ENCODE assay signal across 8 cellular contexts in genomic region chr12:32051511-32052299, GRCh38. TPM values are rescaled to one million over a fixed set of nuclear protein-coding genes. Genes with fewer than 3 reads are reported as not detected.
DNase-seq lines count a peak whose midpoint lies in the region; ATAC-seq lines count a peak whose summit lies in the region.

No MANE protein-coding gene starts in this region.

- intact Hi-C loops in left cardiac atrium (cut with DNase I): no loop called here

- in situ Hi-C loops in SK-MEL-5 (cut with HindIII; ENCODE audit: low pct_unique_long_range_greater_than_20kb, low sequenced_read_pairs): no loop called here

- ATAC-seq in left cardiac atrium: peak; percentile 50 to 97
- ATAC-seq in GM19351 (IDR thresholded peaks at IDR 0.05; ENCODE audit: unreplicated experiment): no peak
- ATAC-seq in HG03432 (IDR thresholded peaks at IDR 0.05; ENCODE audit: unreplicated experiment): no peak

- DNase-seq in stimulated activated CD4-positive, alpha-beta T cell treated with anti-CD3 and anti-CD28 coated beads, Interleukin-15, amount 100 ng/mL, for 24 hours: peak; percentile 10
- DNase-seq in stimulated activated CD4-positive, alpha-beta T cell treated with anti-CD3 and anti-CD28 coated beads, Interleukin-2, amount 100 ng/mL, for 48 hours: no peak
- DNase-seq in SK-MEL-5 (ENCODE audit: low read depth, low spot score): peak; percentile 91
- DNase-seq in left cardiac atrium: no peak
- no peak for DNase-seq in NAMALWA (ENCODE audit: low spot score)
- DNase-seq in stimulated activated CD4-positive, alpha-beta T cell treated with anti-CD3 and anti-CD28 coated beads, Interleukin-1b, Interleukin-23, amount 100 ng/mL, for 48 hours: no peak

RNA-seq across cellular contexts. Expression of gene BICD1, which starts 54.9 kb away (rescaled TPM):
- 8.1 and 10.3 TPM in 2 replicates for total RNA-seq in SK-MEL-5 (2014; rRNA removed; shearing (Covaris generic))
- 12.7 and 19.2 TPM in 2 replicates for polyA plus RNA-seq in SK-MEL-5 (2015; cell fraction: cytosol; rRNA removed)
- polyA plus RNA-seq in SK-MEL-5 (2015; cell fraction: nucleus; rRNA removed): 29.3 and 34.7 TPM in 2 replicates
- total RNA-seq in left cardiac atrium: 10 to 100 TPM in 1 of 2 donors, 1 to 10 TPM in 1; 5.6 to 14.6 TPM

Comparison
In these comparisons a context has a peak if more than half of its experiments do, and no peak if none do; other contexts are left out.
1. DNase-seq: peak in stimulated activated CD4-positive, alpha-beta T cell treated with anti-CD3 and anti-CD28 coated beads, Interleukin-15, amount 100 ng/mL, for 24 hours (single experiment) and SK-MEL-5 (single experiment); none in stimulated activated CD4-positive, alpha-beta T cell treated with anti-CD3 and anti-CD28 coated beads, Interleukin-2, amount 100 ng/mL, for 48 hours (0 of 2), left cardiac atrium (single experiment), NAMALWA (single experiment) and stimulated activated CD4-positive, alpha-beta T cell treated with anti-CD3 and anti-CD28 coated beads, Interleukin-1b, Interleukin-23, amount 100 ng/mL, for 48 hours (single experiment).
2. ATAC-seq: peak in left cardiac atrium (2 of 2); none in GM19351 (single experiment) and HG03432 (single experiment).